19 cellular contexts compared by ENCODE assay signal in genomic region chr4:155426953-155427352, GRCh38.
"Had no signal": no experiment of that assay in that cellular context is flagged by ENCODE, and none has a peak within 500 bp of the region (broad histone marks: within the 10 kb centered on the region; RNA-seq: fewer than 3 reads in every experiment).

No MANE protein-coding gene starts in this region.

- H3K27ac ChIP-seq: breast epithelium, esophagus muscularis mucosa, neutrophil, right atrium auricular region, stomach had no signal

- H3K4me3 Mint-ChIP-seq: activated CD8-positive, alpha-beta memory T cell treated with anti-CD3 and anti-CD28 coated beads, Interleukin-2, amount 10 ng/mL, durations not matched to agents 7 days and 5 days; activated T-cell treated with anti-CD3 and anti-CD28 coated beads, Interleukin-2, amount 50 U/mL, for 24 hours; naive thymus-derived CD4-positive, alpha-beta T cell; T-helper 2 cell treated with Interferon-gamma antibody and Interleukin-4, amounts not matched to agents 5 μg/mL and 100 μg/mL, for 36 hours had no signal

- H3K4me3 ChIP-seq: breast epithelium, esophagus muscularis mucosa, lung, right atrium auricular region, stomach, uterus had no signal

- H3K4me1 ChIP-seq: right atrium auricular region, uterus had no signal

- H3K36me3 ChIP-seq: breast epithelium, esophagus muscularis mucosa, neutrophil, right atrium auricular region, stomach, uterus had no signal

- H3K27ac Mint-ChIP-seq: activated CD8-positive, alpha-beta memory T cell treated with anti-CD3 and anti-CD28 coated beads, Interleukin-2, amount 10 ng/mL, durations not matched to agents 7 days and 5 days; activated naive CD4-positive, alpha-beta T cell treated with anti-CD3 and anti-CD28 coated beads, Interleukin-2, amount 50 U/mL, for 72 hours; activated T-cell treated with anti-CD3 and anti-CD28 coated beads, Interleukin-2, amount 50 U/mL, for 24 hours; naive thymus-derived CD4-positive, alpha-beta T cell; T-helper 2 cell treated with Interferon-gamma antibody and Interleukin-4, amounts not matched to agents 5 μg/mL and 100 μg/mL, for 36 hours had no signal

- H3K27me3 ChIP-seq: breast epithelium, esophagus muscularis mucosa, neutrophil, right atrium auricular region, stomach, uterus had no signal

- H3K36me3 Mint-ChIP-seq: activated CD8-positive, alpha-beta memory T cell treated with anti-CD3 and anti-CD28 coated beads, Interleukin-2, amount 10 ng/mL, durations not matched to agents 7 days and 5 days; activated naive CD4-positive, alpha-beta T cell treated with anti-CD3 and anti-CD28 coated beads, Interleukin-2, amount 50 U/mL, for 72 hours; naive thymus-derived CD4-positive, alpha-beta T cell had no signal

- H3K9me3 ChIP-seq: esophagus muscularis mucosa, neutrophil, uterus had no signal

- H3K4me1 Mint-ChIP-seq: activated CD8-positive, alpha-beta memory T cell treated with anti-CD3 and anti-CD28 coated beads, Interleukin-2, amount 10 ng/mL, durations not matched to agents 7 days and 5 days had no signal

- H3K27me3 Mint-ChIP-seq: activated CD8-positive, alpha-beta memory T cell treated with anti-CD3 and anti-CD28 coated beads, Interleukin-2, amount 10 ng/mL, durations not matched to agents 7 days and 5 days had no signal

- H3K9me3 Mint-ChIP-seq: T-helper 2 cell treated with Interferon-gamma antibody and Interleukin-4, amounts not matched to agents 5 μg/mL and 100 μg/mL, for 36 hours had no signal

- DNase-seq: activated CD4-positive, alpha-beta T cell treated with anti-CD3 and anti-CD28 coated beads, Interleukin-2, amount 50 U/mL, for 48 hours; activated CD4-positive, CD25-positive, alpha-beta regulatory T cell treated with anti-CD3 and anti-CD28 coated beads, Interleukin-2, amount 50 U/mL, for 72 hours; activated CD8-positive, alpha-beta memory T cell treated with anti-CD3 and anti-CD28 coated beads, Interleukin-2, amount 10 ng/mL, durations not matched to agents 7 days and 5 days; activated effector memory CD4-positive, alpha-beta T cell treated with anti-CD3 and anti-CD28 coated beads, Interleukin-2, amount 50 U/mL, for 16 hours; activated T-cell treated with anti-CD3 and anti-CD28 coated beads, Interleukin-2, amount 50 U/mL, for 24 hours; anterior cingulate cortex; foreskin fibroblast; naive thymus-derived CD4-positive, alpha-beta T cell; posterior cingulate gyrus; small intestine; stomach; uterus had no signal
